In the genomic region with DNA sequence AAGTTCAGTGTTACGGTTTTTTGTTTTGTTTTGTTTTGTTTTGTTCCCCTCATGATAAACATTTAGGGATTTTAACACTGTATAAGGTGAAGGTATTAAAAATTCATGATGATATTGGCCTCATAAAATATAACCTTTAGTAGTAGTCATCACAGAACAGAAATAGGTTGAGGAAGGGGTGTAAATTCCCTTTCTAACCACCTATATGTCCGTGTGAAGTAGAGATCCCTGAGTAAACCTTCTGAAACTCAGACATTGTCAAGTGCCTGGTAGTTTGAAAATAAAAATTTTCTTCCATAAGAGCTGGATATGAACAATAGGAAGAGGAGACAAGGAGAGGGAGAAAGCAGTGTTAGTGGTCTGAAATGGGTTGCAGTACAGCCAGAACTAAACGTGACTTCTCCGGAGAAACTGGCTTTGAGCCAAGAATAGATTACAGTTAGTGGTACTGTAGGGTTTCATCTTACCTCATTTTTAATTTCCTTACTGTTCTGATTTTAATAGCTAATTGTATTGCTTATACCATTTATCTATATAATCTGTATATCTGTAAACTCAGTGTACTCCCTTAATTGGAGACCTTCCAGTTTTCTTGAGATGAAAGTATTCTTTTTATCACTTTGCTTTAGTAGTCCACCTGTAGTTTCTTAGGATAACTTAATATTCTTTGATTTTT, we compare ENCODE assay signal across 8 cellular contexts. TPM values are rescaled to one million over a fixed set of nuclear protein-coding genes. Genes with fewer than 3 reads are reported as not detected.
DNase-seq lines count a peak whose midpoint lies in the region; ATAC-seq and TF ChIP-seq lines count a peak whose summit lies in the region.

No MANE protein-coding gene starts in this region.

- H3K27me3 Mint-ChIP-seq in type B pancreatic cell: no peaks in the 10 kb centered on the region

- H3K4me1 Mint-ChIP-seq in type B pancreatic cell (ENCODE audit: unreplicated experiment): peaks cover 15% of the 10 kb centered on the region

- no peak for TF ChIP-seq POLR2A in heart left ventricle (IDR thresholded peaks at IDR 0.05)

- TF ChIP-seq CTCF in heart left ventricle (IDR thresholded peaks at IDR 0.05) (no peak), type B pancreatic cell (conservative IDR thresholded peaks at IDR 0.05) (no peak), upper lobe of right lung (IDR thresholded peaks at IDR 0.05) (no peak)

- H3K4me1 ChIP-seq in heart left ventricle (peaks cover 0 to 72% (median 18%) of the 10 kb centered on the region in 12 donors), upper lobe of right lung (peaks cover 37% of the 10 kb centered on the region)

- H3K27ac ChIP-seq in heart left ventricle: no peak overlapping the region
- no peak overlapping the region for H3K27ac ChIP-seq in upper lobe of right lung

- peak overlapping the region; percentile 32 for H3K27ac Mint-ChIP-seq in type B pancreatic cell

- no peak overlapping the region for H3K4me3 Mint-ChIP-seq in type B pancreatic cell

- H3K9me3 ChIP-seq in heart left ventricle: no peaks in the 10 kb centered on the region
- H3K9me3 ChIP-seq in upper lobe of right lung: no peaks in the 10 kb centered on the region

- H3K36me3 ChIP-seq in heart left ventricle: peaks cover 0 to 52% (median 6%) of the 10 kb centered on the region in 9 donors
- peaks cover 23% of the 10 kb centered on the region for H3K36me3 ChIP-seq in upper lobe of right lung

- no peaks in the 10 kb centered on the region for H3K27me3 ChIP-seq in heart left ventricle
- no peaks in the 10 kb centered on the region for H3K27me3 ChIP-seq in upper lobe of right lung

- WGBS in heart left ventricle, 4 donors: 38 to 42% (median 39%) methylated on average over 4 of the region's 4 CpGs

- H3K4me3 ChIP-seq in heart left ventricle: no peak overlapping the region
- H3K4me3 ChIP-seq in upper lobe of right lung: no peak overlapping the region

- DNase-seq in heart left ventricle (no peak), Right ventricle myocardium inferior (ENCODE audit: missing footprints) (no peak), NCI-H82 (lab: John Stamatoyannopoulos, UW) (peak; percentile 73), dermis blood vessel endothelial cell (peak; percentile 67), type B pancreatic cell (ENCODE audit: extremely low spot score, unreplicated experiment) (no peak), upper lobe of right lung (no peak), amygdala (lab: John Stamatoyannopoulos, UW) (no peak)

- intact Hi-C loops in heart left ventricle (cut with DNase I): no loop called here
- intact Hi-C loops in Right ventricle myocardium inferior (cut with DNase I): loop anchor here (1.0 kb wide), 1 partner anchor 18 kb away; no protein-coding TSS in a partner anchor
- intact Hi-C loops in upper lobe of right lung (cut with DNase I): no loop called here

- peak in 3 of 4 donors; percentile 38 to 67 (median 63) for ATAC-seq in heart left ventricle
- no peak for ATAC-seq in Right ventricle myocardium inferior
- ATAC-seq in HG03457 (IDR thresholded peaks at IDR 0.05; ENCODE audit: unreplicated experiment): no peak
- no peak for ATAC-seq in upper lobe of right lung

- no peaks in the 10 kb centered on the region for H3K9me3 Mint-ChIP-seq in type B pancreatic cell

- H3K36me3 Mint-ChIP-seq in type B pancreatic cell: peaks cover 23% of the 10 kb centered on the region

RNA-seq across cellular contexts. Expression of gene UGCG, which starts 18.3 kb away (rescaled TPM):
- 10 to 100 TPM; 10.5 to 52.0 (median 17.5) TPM for total RNA-seq in heart left ventricle
- 10 to 100 TPM in 1 of 2 donors, 1 to 10 TPM in 1; 10.0 to 21.3 TPM for polyA plus RNA-seq in heart left ventricle
- total RNA-seq in Right ventricle myocardium inferior: 12.8 TPM
- 63.8 and 112 TPM in 2 replicates for total RNA-seq in dermis blood vessel endothelial cell
- 28.3 and 41.4 TPM in 2 replicates for total RNA-seq in type B pancreatic cell (ENCODE audit: low replicate concordance)
- total RNA-seq in upper lobe of right lung: 50.7 TPM

Comparison
In these comparisons a context has a peak if more than half of its experiments do, and no peak if none do; other contexts are left out.
1. ATAC-seq: peak in heart left ventricle (3 of 4); none in Right ventricle myocardium inferior (single experiment), HG03457 (single experiment) and upper lobe of right lung (single experiment).
2. DNase-seq: peak in NCI-H82 (single experiment) and dermis blood vessel endothelial cell (single experiment); none in heart left ventricle (0 of 5), Right ventricle myocardium inferior (single experiment), type B pancreatic cell (single experiment), upper lobe of right lung (single experiment) and amygdala (0 of 56).